In the genomic region with DNA sequence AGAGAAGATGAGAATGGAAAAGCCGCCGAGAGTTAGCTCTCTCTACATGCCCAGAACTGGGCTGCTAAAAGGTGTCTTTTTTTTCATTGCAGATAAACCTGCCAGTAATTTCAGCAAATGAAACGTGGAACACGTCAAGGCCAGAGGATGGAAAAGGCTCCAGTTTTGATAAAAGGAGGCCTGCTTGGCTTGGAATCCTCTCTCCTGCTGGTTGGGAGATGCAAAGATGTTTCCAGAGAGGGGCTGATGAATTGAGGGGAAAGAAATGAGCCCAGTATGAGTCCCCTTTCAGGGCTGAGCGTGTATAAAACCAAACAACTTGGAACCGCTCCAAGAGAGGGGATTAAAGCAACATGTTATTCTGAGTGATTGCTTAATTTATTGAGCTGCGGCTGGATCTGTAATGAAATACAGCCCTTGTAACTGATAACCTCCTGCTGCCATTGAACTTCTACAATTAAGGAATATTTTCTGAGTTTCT, we compare ENCODE assay signal across 1 cellular context.
TF ChIP-seq lines count a peak whose summit lies in the region.

No MANE protein-coding gene starts in this region.

TF ChIP-seq in GM12878, 131 proteins besides CTCF, POLR2A, EP300 and RAD21:
- TF ChIP-seq SREBF1 (IDR thresholded peaks at IDR 0.05; ENCODE audit: low read length) (no peak), BACH1 (IDR thresholded peaks at IDR 0.05; ENCODE audit: borderline replicate concordance) (no peak), POLR2AphosphoS2 (IDR thresholded peaks at IDR 0.05; ENCODE audit: low read depth, low read length) (no peak), SMARCA5 (IDR thresholded peaks at IDR 0.05) (no peak), CHD1 (IDR thresholded peaks at IDR 0.05; ENCODE audit: low read depth, low read length) (no peak), FOXK2 (IDR thresholded peaks at IDR 0.05) (no peak), BHLHE40 (IDR thresholded peaks at IDR 0.05; ENCODE audit: borderline replicate concordance in 1 of 2, low read depth in 2 of 2, low read length in 1 of 2) (no peak), SREBF2 (IDR thresholded peaks at IDR 0.05; ENCODE audit: low read length) (no peak), PAX8 (IDR thresholded peaks at IDR 0.05) (no peak), TCF12 (IDR thresholded peaks at IDR 0.05; ENCODE audit: low read depth, low read length) (no peak), ZNF274 (IDR thresholded peaks at IDR 0.05; ENCODE audit: insufficient read depth, insufficient read length) (no peak), ZNF384 (IDR thresholded peaks at IDR 0.05; ENCODE audit: borderline replicate concordance, low read depth, low read length) (no peak), ASH2L (IDR thresholded peaks at IDR 0.05; ENCODE audit: borderline replicate concordance, low read depth) (no peak)
- TF ChIP-seq, protein P1, sequence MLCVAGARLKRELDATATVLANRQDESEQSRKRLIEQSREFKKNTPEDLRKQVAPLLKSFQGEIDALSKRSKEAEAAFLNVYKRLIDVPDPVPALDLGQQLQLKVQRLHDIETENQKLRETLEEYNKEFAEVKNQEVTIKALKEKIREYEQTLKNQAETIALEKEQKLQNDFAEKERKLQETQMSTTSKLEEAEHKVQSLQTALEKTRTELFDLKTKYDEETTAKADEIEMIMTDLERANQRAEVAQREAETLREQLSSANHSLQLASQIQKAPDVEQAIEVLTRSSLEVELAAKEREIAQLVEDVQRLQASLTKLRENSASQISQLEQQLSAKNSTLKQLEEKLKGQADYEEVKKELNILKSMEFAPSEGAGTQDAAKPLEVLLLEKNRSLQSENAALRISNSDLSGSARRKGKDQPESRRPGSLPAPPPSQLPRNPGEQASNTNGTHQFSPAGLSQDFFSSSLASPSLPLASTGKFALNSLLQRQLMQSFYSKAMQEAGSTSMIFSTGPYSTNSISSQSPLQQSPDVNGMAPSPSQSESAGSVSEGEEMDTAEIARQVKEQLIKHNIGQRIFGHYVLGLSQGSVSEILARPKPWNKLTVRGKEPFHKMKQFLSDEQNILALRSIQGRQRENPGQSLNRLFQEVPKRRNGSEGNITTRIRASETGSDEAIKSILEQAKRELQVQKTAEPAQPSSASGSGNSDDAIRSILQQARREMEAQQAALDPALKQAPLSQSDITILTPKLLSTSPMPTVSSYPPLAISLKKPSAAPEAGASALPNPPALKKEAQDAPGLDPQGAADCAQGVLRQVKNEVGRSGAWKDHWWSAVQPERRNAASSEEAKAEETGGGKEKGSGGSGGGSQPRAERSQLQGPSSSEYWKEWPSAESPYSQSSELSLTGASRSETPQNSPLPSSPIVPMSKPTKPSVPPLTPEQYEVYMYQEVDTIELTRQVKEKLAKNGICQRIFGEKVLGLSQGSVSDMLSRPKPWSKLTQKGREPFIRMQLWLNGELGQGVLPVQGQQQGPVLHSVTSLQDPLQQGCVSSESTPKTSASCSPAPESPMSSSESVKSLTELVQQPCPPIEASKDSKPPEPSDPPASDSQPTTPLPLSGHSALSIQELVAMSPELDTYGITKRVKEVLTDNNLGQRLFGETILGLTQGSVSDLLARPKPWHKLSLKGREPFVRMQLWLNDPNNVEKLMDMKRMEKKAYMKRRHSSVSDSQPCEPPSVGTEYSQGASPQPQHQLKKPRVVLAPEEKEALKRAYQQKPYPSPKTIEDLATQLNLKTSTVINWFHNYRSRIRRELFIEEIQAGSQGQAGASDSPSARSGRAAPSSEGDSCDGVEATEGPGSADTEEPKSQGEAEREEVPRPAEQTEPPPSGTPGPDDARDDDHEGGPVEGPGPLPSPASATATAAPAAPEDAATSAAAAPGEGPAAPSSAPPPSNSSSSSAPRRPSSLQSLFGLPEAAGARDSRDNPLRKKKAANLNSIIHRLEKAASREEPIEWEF (IDR thresholded peaks at IDR 0.05; ENCODE audit: insufficient replicate concordance, low read depth, low read length), result no peak
